In genomic region chr17:73359987-73360410, GRCh38 we compare ENCODE assay signal across 1 cellular context.
TF ChIP-seq lines count a peak whose summit lies in the region.

No MANE protein-coding gene starts in this region.

TF ChIP-seq in GM23338, 12 proteins besides CTCF, POLR2A, EP300 and RAD21 (continued from another document):
- TF ChIP-seq ZNF462 (CRISPR knock-in tag; IDR thresholded peaks at IDR 0.05) (no peak), ETS1 (IDR thresholded peaks at IDR 0.05) (no peak), EZH2phosphoT487 (IDR thresholded peaks at IDR 0.05; ENCODE audit: unreplicated experiment) (no peak)
